25 cellular contexts compared by ENCODE assay signal in genomic region chr7:111772716-111773115, GRCh38.
DNase-seq lines count a peak whose midpoint lies in the region; ATAC-seq and TF ChIP-seq lines count a peak whose summit lies in the region.
"Had no signal": no experiment of that assay in that cellular context is flagged by ENCODE, and none has a peak within 500 bp of the region (broad histone marks: within the 10 kb centered on the region; RNA-seq: fewer than 3 reads in every experiment).

No MANE protein-coding gene starts in this region.

- no peak for ATAC-seq in HG02642 (IDR thresholded peaks at IDR 0.05; ENCODE audit: poor library complexity, unreplicated experiment)
- ATAC-seq: A549; CD8-positive, alpha-beta T cell had no signal

- no peaks in the 10 kb centered on the region for H3K4me1 Mint-ChIP-seq in endothelial cell (ENCODE audit: unreplicated experiment)
- H3K4me1 Mint-ChIP-seq: B cell; CD14-positive monocyte; CD4-positive, alpha-beta memory T cell; CD4-positive, CD25-positive, alpha-beta regulatory T cell; CD8-positive, alpha-beta memory T cell had no signal

- peaks cover 2% of the 10 kb centered on the region for H3K27me3 Mint-ChIP-seq in endothelial cell (ENCODE audit: unreplicated experiment)
- H3K27me3 Mint-ChIP-seq: CD4-positive, alpha-beta T cell had no signal

- no peaks in the 10 kb centered on the region for H3K9me3 Mint-ChIP-seq in endothelial cell (ENCODE audit: unreplicated experiment)

- no peak for DNase-seq in endothelial cell (ENCODE audit: low spot score)
- DNase-seq: 8988T; ACHN; AML-193; BE2C; C1 segment of cervical spinal cord; Caco-2; Calu3; CD4-positive, alpha-beta memory T cell; CD4-positive, alpha-beta T cell; CD4-positive, CD25-positive, alpha-beta regulatory T cell; CD8-positive, alpha-beta memory T cell; CD8-positive, alpha-beta T cell; COR-L47; DMS 273 treated with DMSO at 0.1 percent for 48 hours; DMS153; DMS53; DMS79; DMS79 treated with DMSO at 0.1 percent for 48 hours; DND-41; EL had no signal

- peaks cover 52% of the 10 kb centered on the region for H3K36me3 Mint-ChIP-seq in endothelial cell (ENCODE audit: low read depth, unreplicated experiment)
- H3K36me3 Mint-ChIP-seq: CD14-positive monocyte; CD4-positive, alpha-beta memory T cell; CD4-positive, CD25-positive, alpha-beta regulatory T cell; CD8-positive, alpha-beta memory T cell; CD8-positive, alpha-beta T cell had no signal

- TF ChIP-seq CTCF in endothelial cell (IDR thresholded peaks at IDR 0.05; ENCODE audit: unreplicated experiment) = no peak

- no peak overlapping the region for H3K27ac Mint-ChIP-seq in endothelial cell (ENCODE audit: unreplicated experiment)
- H3K27ac Mint-ChIP-seq: B cell; CD14-positive monocyte; CD4-positive, alpha-beta memory T cell; CD4-positive, alpha-beta T cell; CD4-positive, CD25-positive, alpha-beta regulatory T cell; CD8-positive, alpha-beta memory T cell; CD8-positive, alpha-beta T cell had no signal

- peak overlapping the region; percentile 38 for H3K4me3 Mint-ChIP-seq in endothelial cell (ENCODE audit: unreplicated experiment)
- H3K4me3 Mint-ChIP-seq: B cell; CD14-positive monocyte; CD4-positive, alpha-beta memory T cell; CD4-positive, alpha-beta T cell; CD4-positive, CD25-positive, alpha-beta regulatory T cell; CD8-positive, alpha-beta memory T cell; CD8-positive, alpha-beta T cell had no signal
